Comparison of ENCODE assay signal across 11 cellular contexts in the genomic region with DNA sequence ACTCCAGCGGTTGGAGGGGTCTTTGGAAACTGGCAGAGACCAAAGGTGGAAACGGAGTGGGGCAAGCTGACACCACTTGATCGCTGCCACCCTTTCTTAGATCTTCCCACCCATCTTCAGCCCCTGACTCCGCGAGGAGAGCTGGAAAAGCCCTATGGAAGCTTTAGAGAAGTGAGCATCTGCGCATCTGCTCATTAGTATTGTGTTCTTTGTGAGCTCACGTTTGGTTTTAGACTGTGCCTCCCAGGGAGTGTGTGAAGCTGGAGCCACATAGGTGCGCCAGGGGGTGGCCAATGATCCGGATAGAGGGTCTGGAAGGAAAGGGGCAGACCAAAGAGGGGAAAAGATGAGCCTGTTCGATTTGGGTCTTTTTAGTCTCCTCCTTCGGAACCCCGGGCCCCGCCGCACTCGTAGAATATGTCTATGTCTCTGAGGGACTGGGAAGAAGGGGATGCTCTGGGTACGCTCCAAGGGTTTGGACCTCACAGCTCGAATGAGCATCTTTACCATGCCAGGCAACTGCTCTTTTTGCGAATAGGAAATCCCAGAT. TPM values are rescaled to one million over a fixed set of nuclear protein-coding genes. Genes with fewer than 3 reads are reported as not detected.
DNase-seq lines count a peak whose midpoint lies in the region; TF ChIP-seq lines count a peak whose summit lies in the region.
"Had no signal": no experiment of that assay in that cellular context is flagged by ENCODE, and none has a peak within 500 bp of the region (broad histone marks: within the 10 kb centered on the region; RNA-seq: fewer than 3 reads in every experiment).

No MANE protein-coding gene starts in this region.

- intact Hi-C loops in CD14-positive monocyte (cut with micrococcal nuclease): no loop called here

- H3K9me3 ChIP-seq in MG63 (no peaks in the 10 kb centered on the region), duodenal mucosa (ENCODE audit: control insufficient read depth in 1 of 2, low read length in 2 of 2) (no peaks in the 10 kb centered on the region), neural progenitor cell (ENCODE audit: low read depth) (no peaks in the 10 kb centered on the region), Karpas-422 (ENCODE audit: low read length) (no peaks in the 10 kb centered on the region)

- H3K79me2 ChIP-seq in neural progenitor cell (ENCODE audit: low read depth) (no peaks in the 10 kb centered on the region), Karpas-422 (ENCODE audit: low read length) (no peaks in the 10 kb centered on the region)

- H3K4me3 Mint-ChIP-seq in CD14-positive monocyte (peak overlapping the region; percentile 82 to 99), neural progenitor cell (peak overlapping the region; percentile 94)

- H3K9ac ChIP-seq in duodenal mucosa (ENCODE audit: low read depth in 1 of 2, low read length in 2 of 2): no peak overlapping the region
- no peak overlapping the region for H3K9ac ChIP-seq in neural progenitor cell
- H3K9ac ChIP-seq in Karpas-422 (ENCODE audit: low read length): no peak overlapping the region

- H3K4me1 Mint-ChIP-seq in CD14-positive monocyte (peaks cover 35% of the 10 kb centered on the region), neural progenitor cell (peaks cover 22% of the 10 kb centered on the region)

- H4K20me1 ChIP-seq in neural progenitor cell (ENCODE audit: low read depth) (peaks cover 10% of the 10 kb centered on the region), Karpas-422 (ENCODE audit: insufficient read depth, low read depth, low read length) (no peaks in the 10 kb centered on the region)

- H2AFZ ChIP-seq in neural progenitor cell (replicated peaks): peak overlapping the region; percentile 38
- no peak overlapping the region for H2AFZ ChIP-seq in Karpas-422 (ENCODE audit: low read length)

- H3K27ac ChIP-seq in duodenal mucosa (ENCODE audit: low read depth, low read length) (no peak overlapping the region), neural progenitor cell (no peak overlapping the region), Karpas-422 (ENCODE audit: low read length) (no peak overlapping the region)

- H3K27ac Mint-ChIP-seq in CD14-positive monocyte (peak overlapping the region in 1 of 7 donors; percentile 66), neural progenitor cell (no peak overlapping the region)

- TF ChIP-seq CTCF in CD14-positive monocyte (IDR thresholded peaks at IDR 0.05) (no peak), neural progenitor cell (IDR thresholded peaks at IDR 0.05) (no peak)

- H3K27me3 ChIP-seq in MG63: peaks cover 14% of the 10 kb centered on the region
- peaks cover 40 to 56% of the 10 kb centered on the region in 2 donors for H3K27me3 ChIP-seq in duodenal mucosa (ENCODE audit: control insufficient read depth in 1 of 2, insufficient read depth in 2 of 2, low read length in 2 of 2)
- H3K27me3 ChIP-seq in neural progenitor cell: peaks cover 76% of the 10 kb centered on the region
- H3K27me3 ChIP-seq in Karpas-422 (ENCODE audit: low read length): no peaks in the 10 kb centered on the region

- H3K9me3 Mint-ChIP-seq in CD14-positive monocyte (peaks cover 0 to 22% (median 15%) of the 10 kb centered on the region in 7 donors), neural progenitor cell (no peaks in the 10 kb centered on the region)

- H3K4me2 ChIP-seq in neural progenitor cell (peak overlapping the region; percentile 95), Karpas-422 (ENCODE audit: low read depth, low read length, poor library complexity, severe bottlenecking) (no peak overlapping the region)

- no peaks in the 10 kb centered on the region for H3K36me3 ChIP-seq in MG63
- H3K36me3 ChIP-seq in duodenal mucosa (ENCODE audit: control insufficient read depth in 1 of 2, insufficient read depth in 2 of 2, low read length in 2 of 2): no peaks in the 10 kb centered on the region
- no peaks in the 10 kb centered on the region for H3K36me3 ChIP-seq in neural progenitor cell
- H3K36me3 ChIP-seq in Karpas-422 (ENCODE audit: insufficient read depth, low read length): no peaks in the 10 kb centered on the region

- peaks cover 6% of the 10 kb centered on the region for H3F3A ChIP-seq in neural progenitor cell (ENCODE audit: low read depth)

- H3K4me3 ChIP-seq in MG63 (peak overlapping the region; percentile 36), duodenal mucosa (ENCODE audit: low read depth in 1 of 2, low read length in 2 of 2) (peak overlapping the region; percentile 57 to 60), neural progenitor cell (peak overlapping the region; percentile 51), Karpas-422 (ENCODE audit: low read length) (no peak overlapping the region)
- H3K4me3 ChIP-seq: K562 had no signal

- H3K36me3 Mint-ChIP-seq in CD14-positive monocyte (peaks cover 0 to 2% of the 10 kb centered on the region in 2 donors), neural progenitor cell (no peaks in the 10 kb centered on the region)

- DNase-seq in CD14-positive monocyte (ENCODE audit: low spot score) (no peak), MG63 (no peak), neural progenitor cell (ENCODE audit: low spot score) (peak; percentile 31), NCI-H748 (lab: John Stamatoyannopoulos, UW; ENCODE audit: unreplicated experiment) (no peak), SKM-1 treated with dmso at 0.1 percent for 144 hours (lab: John Stamatoyannopoulos, UW; ENCODE audit: unreplicated experiment) (no peak), Karpas-422 (no peak), DMS79 (lab: John Stamatoyannopoulos, UW) (no peak)

- H3K4me1 ChIP-seq in duodenal mucosa (ENCODE audit: control insufficient read depth in 1 of 2, insufficient read depth in 2 of 2, low read length in 2 of 2) (no peaks in the 10 kb centered on the region), neural progenitor cell (peaks cover 3% of the 10 kb centered on the region), Karpas-422 (ENCODE audit: low read length) (no peaks in the 10 kb centered on the region)

- peaks cover 46 to 68% (median 56%) of the 10 kb centered on the region in 3 donors for H3K27me3 Mint-ChIP-seq in CD14-positive monocyte (ENCODE audit: low read depth in 3 of 3)
- H3K27me3 Mint-ChIP-seq in neural progenitor cell (ENCODE audit: insufficient read depth, low read depth): peaks cover 28% of the 10 kb centered on the region

- H3K9me2 ChIP-seq in Karpas-422 (replicated peaks; ENCODE audit: insufficient read depth, low read length): no peaks in the 10 kb centered on the region

RNA-seq across cellular contexts. Expression of gene DKK2, which starts 0.6 kb away (rescaled TPM):
- polyA plus RNA-seq in CD14-positive monocyte: not detected
- not detected in 2 replicates for total RNA-seq in MG63 (2014; rRNA removed; shearing (Covaris generic); ENCODE audit: low replicate concordance)
- 0.03 TPM in 1 of 2 replicates, not detected in the other for total RNA-seq in neural progenitor cell (ENCODE audit: low replicate concordance)
- total RNA-seq in Karpas-422 (2014; rRNA removed; shearing (Covaris generic); ENCODE audit: low replicate concordance): not detected in 2 replicates
- total RNA-seq: activated CD8-positive, alpha-beta memory T cell treated with anti-CD3 and anti-CD28 coated beads for 36 hours; K562; lung microvascular endothelial cell had no signal
- polyA plus RNA-seq: K562 had no signal
